In the genomic region with DNA sequence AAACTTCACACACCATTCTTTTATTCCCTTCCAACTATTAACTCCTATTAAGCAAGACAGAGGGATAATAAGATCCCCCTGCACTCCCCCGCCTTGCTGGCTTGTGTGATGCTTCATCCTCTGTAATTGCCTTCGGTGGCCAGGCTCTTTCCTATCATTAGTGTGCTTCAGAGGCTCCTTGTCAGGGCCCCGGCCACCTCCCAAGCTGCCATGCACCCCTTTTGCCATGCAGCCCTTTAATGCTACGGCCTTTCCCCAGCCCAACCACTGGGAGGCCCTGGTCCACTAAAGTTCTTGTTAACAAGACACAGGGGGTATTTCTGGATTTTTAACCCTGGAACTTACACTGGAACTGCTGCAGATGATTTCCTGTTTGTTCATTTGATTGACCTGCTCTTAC, we compare ENCODE assay signal across 13 cellular contexts.
DNase-seq lines count a peak whose midpoint lies in the region; ATAC-seq and TF ChIP-seq lines count a peak whose summit lies in the region.
"Had no signal": no experiment of that assay in that cellular context is flagged by ENCODE, and none has a peak within 500 bp of the region (broad histone marks: within the 10 kb centered on the region; RNA-seq: fewer than 3 reads in every experiment).

No MANE protein-coding gene starts in this region.

- no peak overlapping the region for H3K9ac ChIP-seq in OCI-LY3 (ENCODE audit: low read length)

- no peak overlapping the region for H3K4me2 ChIP-seq in OCI-LY3 (ENCODE audit: low read length)

- H3K36me3 ChIP-seq in OCI-LY3 (replicated peaks; ENCODE audit: low read depth, low read length) = no peaks in the 10 kb centered on the region
- H3K36me3 ChIP-seq: esophagus squamous epithelium, neutrophil had no signal

- peaks cover 46% of the 10 kb centered on the region for H3K27me3 Mint-ChIP-seq in progenitor cell of endocrine pancreas

- peaks cover 12% of the 10 kb centered on the region; the same call in 1 of the 2 replicates for H3K27me3 ChIP-seq in OCI-LY3 (ENCODE audit: low read depth, low read length)

- no peak overlapping the region for H2AFZ ChIP-seq in OCI-LY3 (ENCODE audit: low read depth, low read length)

- no peaks in the 10 kb centered on the region for H3K9me3 ChIP-seq in OCI-LY3 (ENCODE audit: insufficient read depth, low read length)
- H3K9me3 ChIP-seq: esophagus squamous epithelium, neutrophil had no signal

- H4K20me1 ChIP-seq in OCI-LY3 (ENCODE audit: insufficient read depth, low read length) = no peaks in the 10 kb centered on the region

- no peak overlapping the region for H3K27ac ChIP-seq in OCI-LY3 (ENCODE audit: low read length)
- H3K27ac ChIP-seq: 22Rv1, esophagus squamous epithelium, neutrophil had no signal

- no peaks in the 10 kb centered on the region for H3K36me3 Mint-ChIP-seq in progenitor cell of endocrine pancreas (ENCODE audit: insufficient read depth)

- peaks cover 24% of the 10 kb centered on the region for H3K4me1 ChIP-seq in OCI-LY3 (ENCODE audit: low read length)
- H3K4me1 ChIP-seq: esophagus squamous epithelium had no signal

- TF ChIP-seq CTCF in OCI-LY3 (IDR thresholded peaks at IDR 0.05; ENCODE audit: low read depth, low read length) (peak; percentile 24), epithelial cell of esophagus (IDR thresholded peaks at IDR 0.05; ENCODE audit: insufficient read depth, low read depth, low read length, missing control alignments) (peak; percentile 4), progenitor cell of endocrine pancreas (IDR thresholded peaks at IDR 0.05; ENCODE audit: unreplicated experiment) (peak; percentile 19)

- DNase-seq in DMS 273 (lab: John Stamatoyannopoulos, UW; ENCODE audit: unreplicated experiment) (peak; percentile 38), DMS 273 treated with DMSO at 0.1 percent for 48 hours (lab: John Stamatoyannopoulos, UW) (no peak), epithelial cell of esophagus (ENCODE audit: low read depth) (no peak), progenitor cell of endocrine pancreas (ENCODE audit: low spot score, unreplicated experiment) (no peak), SW 1271 (lab: John Stamatoyannopoulos, UW) (no peak), SK-N-DZ (ENCODE audit: low spot score) (no peak)
- DNase-seq: activated naive CD4-positive, alpha-beta T cell treated with Interleukin-2 at 50 U/mL for 16 hours; esophagus squamous epithelium; NCI-H1048 had no signal

- H3K79me2 ChIP-seq in OCI-LY3 (ENCODE audit: low read length) = no peaks in the 10 kb centered on the region

- H3K27ac Mint-ChIP-seq in progenitor cell of endocrine pancreas = no peak overlapping the region

- H3K9me3 Mint-ChIP-seq in progenitor cell of endocrine pancreas (ENCODE audit: low read depth) = no peaks in the 10 kb centered on the region

- H3K4me3 ChIP-seq in OCI-LY3 (ENCODE audit: low read length) = no peak overlapping the region
- H3K4me3 ChIP-seq in epithelial cell of esophagus (ENCODE audit: low read length) = no peak overlapping the region
- H3K4me3 ChIP-seq: esophagus squamous epithelium had no signal

- ATAC-seq in HG03460 (IDR thresholded peaks at IDR 0.05; ENCODE audit: unreplicated experiment) = no peak

- H3K4me1 Mint-ChIP-seq in progenitor cell of endocrine pancreas (ENCODE audit: low read depth) = peaks cover 10% of the 10 kb centered on the region

- no peak overlapping the region for H3K4me3 Mint-ChIP-seq in progenitor cell of endocrine pancreas (ENCODE audit: low read depth)
